8 cellular contexts compared by ENCODE assay signal in genomic region chr1:244969355-244970235, GRCh38.
DNase-seq lines count a peak whose midpoint lies in the region; TF ChIP-seq lines count a peak whose summit lies in the region.

No MANE protein-coding gene starts in this region.

- peak; percentile 22 for TF ChIP-seq EP300 in ovary (IDR thresholded peaks at IDR 0.05)
- peak; percentile 65 for TF ChIP-seq EP300 in transverse colon (IDR thresholded peaks at IDR 0.05; ENCODE audit: low read depth)

- H3K27me3 Mint-ChIP-seq in H9 (ENCODE audit: low read depth) = no peaks in the 10 kb centered on the region
- no peaks in the 10 kb centered on the region for H3K27me3 Mint-ChIP-seq in activated naive CD8-positive, alpha-beta T cell

- in situ Hi-C loops in transverse colon (cut with MboI; ENCODE audit: low pct_ligation_motif_present in 1 of 4, low pct_unique_long_range_greater_than_20kb in 1 of 4, low sequenced_read_pairs in 3 of 4) = loop anchor here in 3 of 4 donors (5.0 to 10.0 kb wide), 3 partner anchors 105 to 135 kb away; partner anchors contain the start of genes HNRNPU (in 2 of the 3) and COX20 (in 1 of the 3)

- H2BK120ac ChIP-seq in H9 (ENCODE audit: low read depth, low read length, poor library complexity, severe bottlenecking) = peak overlapping the region; percentile 91

- H2BK20ac ChIP-seq in H9 (ENCODE audit: low read depth, low read length, poor library complexity, severe bottlenecking) = no peak overlapping the region

- peak overlapping the region; percentile 37 for H4K5ac ChIP-seq in H9 (ENCODE audit: insufficient read length, low read depth, low read length)

- peak overlapping the region; percentile 70 for H3T11ph ChIP-seq in H9 (ENCODE audit: low read length)

- peak overlapping the region; percentile 95 for H3K14ac ChIP-seq in H9 (ENCODE audit: insufficient read depth, low read length)

- no peak overlapping the region for H4K8ac ChIP-seq in H9 (replicated peaks; ENCODE audit: insufficient read length, low read depth, low read length)

- peaks cover 0 to 5% (median 0%) of the 10 kb centered on the region in 3 experiments; a peak in 3 of 7 replicates for H3K36me3 Mint-ChIP-seq in H9 (ENCODE audit: insufficient read depth in 1 of 3, low read depth in 3 of 3)
- no peaks in the 10 kb centered on the region for H3K36me3 Mint-ChIP-seq in activated naive CD8-positive, alpha-beta T cell

- H3K36me3 ChIP-seq in Loucy (ENCODE audit: insufficient read depth, low read length) = no peaks in the 10 kb centered on the region
- no peaks in the 10 kb centered on the region for H3K36me3 ChIP-seq in ovary
- no peaks in the 10 kb centered on the region for H3K36me3 ChIP-seq in transverse colon

- no peaks in the 10 kb centered on the region for H3K79me1 ChIP-seq in H9 (ENCODE audit: insufficient read depth, low read depth, low read length, poor library complexity, severe bottlenecking)

- H3K27me3 ChIP-seq in H9 (ENCODE audit: insufficient read depth, low read length) (no peaks in the 10 kb centered on the region), Loucy (ENCODE audit: insufficient read depth, low read length, poor library complexity, severe bottlenecking) (no peaks in the 10 kb centered on the region), ovary (no peaks in the 10 kb centered on the region), transverse colon (no peaks in the 10 kb centered on the region)

- H3K4me3 Mint-ChIP-seq in H9 = peak overlapping the region; percentile 85 to 95
- H3K4me3 Mint-ChIP-seq in activated naive CD8-positive, alpha-beta T cell = peak overlapping the region; percentile 92

- H3K9ac ChIP-seq in H9 (ENCODE audit: extremely low read depth, insufficient read length, low read length) (peak overlapping the region; percentile 75), Loucy (ENCODE audit: low read depth, low read length, poor library complexity, severe bottlenecking) (peak overlapping the region; percentile 94)

- H3K9me3 ChIP-seq in H9 (ENCODE audit: control insufficient read depth, low read depth, low read length) = no peaks in the 10 kb centered on the region
- no peaks in the 10 kb centered on the region for H3K9me3 ChIP-seq in Loucy (ENCODE audit: insufficient read depth, low read depth, low read length)
- no peaks in the 10 kb centered on the region for H3K9me3 ChIP-seq in ovary
- no peaks in the 10 kb centered on the region for H3K9me3 ChIP-seq in transverse colon

- no peaks in the 10 kb centered on the region for H3F3A ChIP-seq in Loucy (ENCODE audit: low read depth)

- H3K4me2 ChIP-seq in H9 (ENCODE audit: insufficient read depth, insufficient read length, low read length) (peak overlapping the region; percentile 92), Loucy (ENCODE audit: low read depth, low read length, poor library complexity, severe bottlenecking) (peak overlapping the region; percentile 65)

- intact Hi-C loops in head of caudate nucleus (cut with DNase I) (loop anchor here (1.0 to 10.0 kb wide), 4 partner anchors 75 to 317 kb away; partner anchors contain the start of genes COX20 and DESI2), ovary (cut with DNase I) (loop anchor here (1.0 to 10.0 kb wide), 3 partner anchors 105 to 135 kb away; partner anchors contain the start of genes COX20 (in 2 of the 4) and HNRNPU (in 2 of the 4)), transverse colon (cut with DNase I; ENCODE audit: low total_unique reads) (loop anchor here (2.0 kb wide), 1 partner anchor 105 kb away; the partner anchor contains the start of gene HNRNPU)

- TF ChIP-seq POLR2A in ovary (IDR thresholded peaks at IDR 0.05) (peak; percentile 85), transverse colon (IDR thresholded peaks at IDR 0.05) (peak; percentile 94)

- no peak overlapping the region for H2AK5ac ChIP-seq in H9 (ENCODE audit: insufficient read length, low read length)

- H3K4me3 ChIP-seq in Loucy (ENCODE audit: low read length, poor library complexity, severe bottlenecking) (peak overlapping the region; percentile 84), ovary (peak overlapping the region; percentile 86), transverse colon (peak overlapping the region; percentile 73 to 97 (median 81))

- peak overlapping the region; percentile 99 to 100 (median 100) for H3K27ac Mint-ChIP-seq in H9
- H3K27ac Mint-ChIP-seq in activated naive CD8-positive, alpha-beta T cell = peak overlapping the region; percentile 94

- no peak overlapping the region for H2BK15ac ChIP-seq in H9 (ENCODE audit: low read depth, low read length)

- TF ChIP-seq CTCF in H9 (conservative IDR thresholded peaks at IDR 0.05) = no peak
- TF ChIP-seq CTCF in Loucy (conservative IDR thresholded peaks at IDR 0.05; ENCODE audit: low read length) = no peak
- TF ChIP-seq CTCF in ovary (IDR thresholded peaks at IDR 0.05) = no peak
- peak in 1 of 5 experiments; percentile 29 for TF ChIP-seq CTCF in transverse colon (IDR thresholded peaks at IDR 0.05)

- no peaks in the 10 kb centered on the region; a peak in 1 of 5 replicates for H3K9me3 Mint-ChIP-seq in H9
- no peaks in the 10 kb centered on the region for H3K9me3 Mint-ChIP-seq in activated naive CD8-positive, alpha-beta T cell (ENCODE audit: low read depth)

- no peaks in the 10 kb centered on the region for H3K9me2 ChIP-seq in Loucy (replicated peaks; ENCODE audit: low read depth, low read length)

- H2AFZ ChIP-seq in H9 (ENCODE audit: low read length) (no peak overlapping the region), Loucy (ENCODE audit: low read length) (peak overlapping the region; percentile 74)

- H3K56ac ChIP-seq in H9 (ENCODE audit: insufficient read length, low read depth, low read length) = peak overlapping the region; percentile 89

- H2BK12ac ChIP-seq in H9 (ENCODE audit: insufficient read length, low read depth, low read length) = peak overlapping the region; percentile 15

- H3K4me1 ChIP-seq in H9 (ENCODE audit: insufficient read depth, low read length) (no peaks in the 10 kb centered on the region), Loucy (ENCODE audit: insufficient read depth, low read length, poor library complexity, severe bottlenecking) (peaks cover 25% of the 10 kb centered on the region), ovary (ENCODE audit: insufficient read depth) (peaks cover 8% of the 10 kb centered on the region), transverse colon (peaks cover 13 to 35% (median 14%) of the 10 kb centered on the region in 4 donors)

- H3K23me2 ChIP-seq in H9 (ENCODE audit: insufficient read length, low read depth, low read length, poor library complexity, severe bottlenecking) = peaks cover 14% of the 10 kb centered on the region

- H4K91ac ChIP-seq in H9 (ENCODE audit: insufficient read length, low read depth, low read length) = peak overlapping the region; percentile 97

- peak overlapping the region; percentile 43 for H3K23ac ChIP-seq in H9 (ENCODE audit: insufficient read length, low read depth, low read length)

- peak overlapping the region; percentile 92 for H3K4ac ChIP-seq in H9 (ENCODE audit: low read depth, low read length)

- H3K18ac ChIP-seq in H9 (ENCODE audit: insufficient read length, low read depth, low read length) = peak overlapping the region; percentile 98

- peaks cover 25 to 31% of the 10 kb centered on the region in 2 experiments for H3K4me1 Mint-ChIP-seq in H9
- peaks cover 25% of the 10 kb centered on the region for H3K4me1 Mint-ChIP-seq in activated naive CD8-positive, alpha-beta T cell (ENCODE audit: low read depth)

- H4K20me1 ChIP-seq in H9 (ENCODE audit: control insufficient read depth, insufficient read depth, insufficient read length) (no peaks in the 10 kb centered on the region), Loucy (ENCODE audit: insufficient read depth, low read length, poor library complexity, severe bottlenecking) (no peaks in the 10 kb centered on the region)

- DNase-seq in Daoy (ENCODE audit: low read depth) = peak; percentile 84
- DNase-seq in H9 = no peak
- DNase-seq in SIG-M5 (lab: John Stamatoyannopoulos, UW) = peak; percentile 77
- peak in 40 of 42 donors; percentile 42 to 88 (median 74) for DNase-seq in head of caudate nucleus
- DNase-seq in ovary = peak; percentile 69 to 85 (median 81)
- peak; percentile 77 for DNase-seq in transverse colon

- WGBS in H9 (ENCODE audit: extremely low coverage, insufficient read length, low lambda C conversion rate) = no CpG with 5 or more reads among the region's 54 CpGs
- WGBS in ovary, 3 donors = 1% methylated on average over 53 to 54 of the region's 54 CpGs
- WGBS in transverse colon (ENCODE audit: low coverage in 1 of 2), 2 donors = 1 to 12% methylated on average over 7 to 53 of the region's 54 CpGs

- H2BK5ac ChIP-seq in H9 (ENCODE audit: insufficient read length, low read length) = peak overlapping the region; percentile 50

- H3K79me2 ChIP-seq in H9 (ENCODE audit: insufficient read depth, low read length) (no peaks in the 10 kb centered on the region), Loucy (ENCODE audit: insufficient read depth, low read length) (peaks cover 14% of the 10 kb centered on the region)

- peak overlapping the region; percentile 95 for H3K27ac ChIP-seq in H9 (ENCODE audit: insufficient read length, low read depth, low read length)
- H3K27ac ChIP-seq in ovary = peak overlapping the region; percentile 97 to 98
- peak overlapping the region; percentile 99 to 100 (median 100) for H3K27ac ChIP-seq in transverse colon
